Comparison of ENCODE assay signal across 34 cellular contexts in genomic region chr10:31458974-31459373, GRCh38.
"Had no signal": no experiment of that assay in that cellular context is flagged by ENCODE, and none has a peak within 500 bp of the region (broad histone marks: within the 10 kb centered on the region; RNA-seq: fewer than 3 reads in every experiment).

No MANE protein-coding gene starts in this region.

- H3K4me1 ChIP-seq: breast epithelium had no signal

- H3K36me3 ChIP-seq: adrenal gland, brain microvascular endothelial cell, breast epithelium, WERI-Rb-1 had no signal

- H3K27me3 ChIP-seq: adrenal gland, body of pancreas, brain microvascular endothelial cell, breast epithelium had no signal

- ATAC-seq: activated CD4-positive, alpha-beta T cell treated with anti-CD3 and anti-CD28 coated beads for 36 hours; activated CD4-positive, CD25-positive, alpha-beta regulatory T cell treated with anti-CD3 and anti-CD28 coated beads, Interleukin-2, amount 50 U/mL, for 24 hours; activated CD8-positive, alpha-beta memory T cell treated with anti-CD3 and anti-CD28 coated beads, Interleukin-2, amount 10 ng/mL, durations not matched to agents 7 days and 5 days; activated CD8-positive, alpha-beta T cell treated with anti-CD3 and anti-CD28 coated beads, Interleukin-2, amount 10 ng/mL, durations not matched to agents 7 days and 5 days; activated naive CD8-positive, alpha-beta T cell treated with anti-CD3 and anti-CD28 coated beads, Interleukin-2, amount 50 U/mL, for 24 hours; body of pancreas; WTC11 had no signal

- FAIRE-seq: astrocyte had no signal

- DNase-seq: activated CD4-positive, alpha-beta memory T cell treated with anti-CD3 and anti-CD28 coated beads, Interleukin-2, amount 10 ng/mL, durations not matched to agents 7 days and 5 days; activated CD4-positive, alpha-beta T cell treated with anti-CD3 and anti-CD28 coated beads for 1 hour; activated CD4-positive, alpha-beta T cell treated with anti-CD3 and anti-CD28 coated beads for 36 hours; activated CD4-positive, alpha-beta T cell treated with anti-CD3 and anti-CD28 coated beads for 48 hours; activated CD4-positive, alpha-beta T cell treated with anti-CD3 and anti-CD28 coated beads, Interleukin-2, amount 10 ng/mL, durations not matched to agents 7 days and 5 days; activated CD4-positive, alpha-beta T cell treated with anti-CD3 and anti-CD28 coated beads, Interleukin-2, amount 50 U/mL, for 48 hours; activated CD4-positive, CD25-positive, alpha-beta regulatory T cell; activated CD8-positive, alpha-beta memory T cell treated with anti-CD3 and anti-CD28 coated beads for 24 hours; activated CD8-positive, alpha-beta memory T cell treated with anti-CD3 and anti-CD28 coated beads, Interleukin-2, amount 10 ng/mL, durations not matched to agents 7 days and 5 days; activated CD8-positive, alpha-beta memory T cell treated with anti-CD3 and anti-CD28 coated beads, Interleukin-2, amount 50 U/mL, for 48 hours; activated CD8-positive, alpha-beta T cell treated with anti-CD3 and anti-CD28 coated beads, Interleukin-2, amount 10 ng/mL, durations not matched to agents 7 days and 5 days; activated effector memory CD4-positive, alpha-beta T cell treated with Interleukin-2 at 50 U/mL for 16 hours; activated gamma-delta T cell; activated naive CD4-positive, alpha-beta T cell treated with anti-CD3 and anti-CD28 coated beads, Interleukin-2, amount 10 ng/mL, durations not matched to agents 7 days and 5 days; activated naive CD4-positive, alpha-beta T cell treated with Interleukin-2 at 50 U/mL for 16 hours; activated naive CD8-positive, alpha-beta T cell treated with anti-CD3 and anti-CD28 coated beads, Interleukin-2, amount 10 ng/mL, durations not matched to agents 7 days and 5 days; activated naive CD8-positive, alpha-beta T cell treated with anti-CD3 and anti-CD28 coated beads, Interleukin-2, amount 50 U/mL, for 24 hours; activated T-cell treated with anti-CD3 and anti-CD28 coated beads, Interleukin-2, amount 50 U/mL, for 24 hours; activated T-cell treated with anti-CD3 and anti-CD28 coated beads, Interleukin-2, amount 50 U/mL, for 48 hours; adrenal gland; amniotic stem cell; aorta; body of pancreas; brain microvascular endothelial cell; central memory CD4-positive, alpha-beta T cell; cerebellar nuclear complex; T-helper 1 cell; T-helper 2 cell; T-helper 9 cell; WERI-Rb-1 had no signal

- H3K27ac ChIP-seq: adrenal gland, body of pancreas, brain microvascular endothelial cell, breast epithelium, WERI-Rb-1 had no signal

- H3K4me3 ChIP-seq: adrenal gland, body of pancreas, breast epithelium had no signal
